Comparison of ENCODE assay signal across 20 cellular contexts in genomic region chr10:68633816-68634466, GRCh38.
"Had no signal": no experiment of that assay in that cellular context is flagged by ENCODE, and none has a peak within 500 bp of the region (broad histone marks: within the 10 kb centered on the region; RNA-seq: fewer than 3 reads in every experiment).

No MANE protein-coding gene starts in this region.

- H3K9me3 ChIP-seq: body of pancreas, left lung, tibial nerve had no signal

- H3K27ac ChIP-seq: body of pancreas, dorsolateral prefrontal cortex, left lung had no signal

- H3K36me3 Mint-ChIP-seq: natural killer cell treated with Interleukin-12 subunit alpha and Interleukin-12 subunit beta and Interleukin-15 and Interleukin-18, amount 100 ng/mL, for 72 hours had no signal

- H3K4me1 Mint-ChIP-seq: mesothelial cell of epicardium had no signal

- H3K4me3 ChIP-seq: body of pancreas, dorsolateral prefrontal cortex, left lung, tibial nerve had no signal

- H3K4me1 ChIP-seq: body of pancreas, left lung had no signal

- H3K4me3 Mint-ChIP-seq: activated naive CD4-positive, alpha-beta T cell treated with anti-CD3 and anti-CD28 coated beads for 36 hours; mesothelial cell of epicardium; natural killer cell treated with Interleukin-12 subunit alpha and Interleukin-12 subunit beta and Interleukin-15 and Interleukin-18, amount 100 ng/mL, for 72 hours; T-helper 1 cell treated with Interleukin-12 subunit alpha and Interleukin-12 subunit beta and Interleukin-4 antibody, amounts not matched to agents 30 μg/mL and 1 μg/mL, for 36 hours had no signal

- H3K9me3 Mint-ChIP-seq: activated naive CD4-positive, alpha-beta T cell treated with anti-CD3 and anti-CD28 coated beads for 36 hours; natural killer cell treated with Interleukin-12 subunit alpha and Interleukin-12 subunit beta and Interleukin-15 and Interleukin-18, amount 100 ng/mL, for 72 hours; T-helper 1 cell treated with Interleukin-12 subunit alpha and Interleukin-12 subunit beta and Interleukin-4 antibody, amounts not matched to agents 30 μg/mL and 1 μg/mL, for 36 hours had no signal

- FAIRE-seq: colon, urothelium cell line had no signal

- H3K27ac Mint-ChIP-seq: activated naive CD4-positive, alpha-beta T cell treated with anti-CD3 and anti-CD28 coated beads for 36 hours; mesothelial cell of epicardium; T-helper 1 cell treated with Interleukin-12 subunit alpha and Interleukin-12 subunit beta and Interleukin-4 antibody, amounts not matched to agents 30 μg/mL and 1 μg/mL, for 36 hours had no signal

- ATAC-seq: body of pancreas; left lung; natural killer cell treated with Interleukin-12 subunit alpha and Interleukin-12 subunit beta and Interleukin-15 and Interleukin-18, amount 100 ng/mL, for 72 hours had no signal

- H3K27me3 Mint-ChIP-seq: natural killer cell treated with Interleukin-12 subunit alpha and Interleukin-12 subunit beta and Interleukin-15 and Interleukin-18, amount 100 ng/mL, for 72 hours had no signal

- DNase-seq: activated CD4-positive, alpha-beta T cell treated with anti-CD3 and anti-CD28 coated beads for 1 hour; activated CD4-positive, alpha-beta T cell treated with anti-CD3 and anti-CD28 coated beads, Interleukin-2, amount 50 U/mL, for 48 hours; activated naive CD4-positive, alpha-beta T cell treated with anti-CD3 and anti-CD28 coated beads for 36 hours; body of pancreas; caudate nucleus; dorsolateral prefrontal cortex; foreskin melanocyte; glutamatergic neuron; hypothalamus; islet precursor cell; left lung; nucleus accumbens; stimulated activated CD4-positive, alpha-beta T cell treated with anti-CD3 and anti-CD28 coated beads, Interleukin-2, amount 100 ng/mL, for 24 hours; stimulated activated naive CD4-positive, alpha-beta T cell treated with Interleukin-2 at 50 U/mL for 16 hours had no signal

- H3K36me3 ChIP-seq: left lung, tibial nerve had no signal
